Comparison of ENCODE assay signal across 9 cellular contexts in the genomic region with DNA sequence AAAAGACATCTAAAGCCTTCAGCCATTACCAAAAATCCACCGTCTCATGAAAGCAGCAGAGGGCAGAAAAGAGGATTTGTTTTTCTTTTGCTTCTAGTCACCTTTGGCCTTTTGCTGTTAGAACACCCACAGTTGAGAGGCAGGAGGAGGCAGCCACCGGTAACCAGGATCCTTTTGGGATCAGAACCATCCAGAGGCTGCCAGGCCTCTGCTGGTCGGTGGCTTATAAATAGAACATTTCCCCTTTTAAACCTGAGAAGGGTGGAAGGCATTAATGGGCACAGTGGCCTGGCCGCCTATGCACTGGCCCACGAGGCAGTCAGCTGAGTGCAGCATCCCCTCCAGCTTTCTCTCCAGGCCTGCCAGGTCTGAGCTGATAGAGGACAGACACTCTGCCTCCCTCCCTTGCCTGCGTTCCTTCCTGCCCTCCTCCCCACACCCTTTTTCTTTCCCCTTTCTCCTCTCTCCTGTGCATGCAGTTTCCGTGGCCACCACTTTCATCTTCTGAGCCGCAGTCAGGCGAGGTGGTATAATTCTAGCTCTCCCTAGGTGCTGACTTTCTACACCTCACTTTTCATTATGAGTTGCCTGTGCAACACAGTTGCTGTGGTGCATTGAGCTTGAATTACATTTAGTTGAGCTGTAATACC.
DNase-seq lines count a peak whose midpoint lies in the region; ATAC-seq, FAIRE-seq and TF ChIP-seq lines count a peak whose summit lies in the region.
"Had no signal": no experiment of that assay in that cellular context is flagged by ENCODE, and none has a peak within 500 bp of the region (broad histone marks: within the 10 kb centered on the region; RNA-seq: fewer than 3 reads in every experiment).

No MANE protein-coding gene starts in this region.

- H4K8ac ChIP-seq in trophoblast cell (ENCODE audit: low read depth, low read length) = no peak overlapping the region

- no peaks in the 10 kb centered on the region for H3K9me3 Mint-ChIP-seq in CD14-positive monocyte
- H3K9me3 Mint-ChIP-seq in activated T-helper 17 cell treated with anti-CD3 and anti-CD28 coated beads, Interleukin-2, amount 50 U/mL, for 72 hours = no peaks in the 10 kb centered on the region

- H3K27ac Mint-ChIP-seq in CD14-positive monocyte = peak overlapping the region in 5 of 7 donors; percentile 29 to 74 (median 34)
- no peak overlapping the region for H3K27ac Mint-ChIP-seq in activated T-helper 17 cell treated with anti-CD3 and anti-CD28 coated beads, Interleukin-2, amount 50 U/mL, for 72 hours

- H4K12ac ChIP-seq in trophoblast cell (ENCODE audit: low read depth, low read length) = no peak overlapping the region

- H3K4me3 ChIP-seq in trophoblast cell (ENCODE audit: low read depth, low read length) = no peak overlapping the region

- H3K18ac ChIP-seq in trophoblast cell (ENCODE audit: low read length) = no peak overlapping the region

- intact Hi-C loops in CD14-positive monocyte (cut with micrococcal nuclease) = no loop called here

- no peak for FAIRE-seq in H54 (lab: Jason Lieb, UNC)
- FAIRE-seq: colon had no signal

- H3K14ac ChIP-seq in trophoblast cell (ENCODE audit: low read length) = no peak overlapping the region

- no peaks in the 10 kb centered on the region for H3K4me1 ChIP-seq in trophoblast cell (ENCODE audit: control insufficient read depth in 1 of 2, insufficient read depth in 2 of 2, low read length in 2 of 2)

- H3K4me1 Mint-ChIP-seq in CD14-positive monocyte = peaks cover 5% of the 10 kb centered on the region
- peaks cover 19% of the 10 kb centered on the region for H3K4me1 Mint-ChIP-seq in activated T-helper 17 cell treated with anti-CD3 and anti-CD28 coated beads, Interleukin-2, amount 50 U/mL, for 72 hours

- H3K36me3 Mint-ChIP-seq in CD14-positive monocyte = peaks cover 74 to 83% of the 10 kb centered on the region in 2 donors
- no peaks in the 10 kb centered on the region for H3K36me3 Mint-ChIP-seq in activated T-helper 17 cell treated with anti-CD3 and anti-CD28 coated beads, Interleukin-2, amount 50 U/mL, for 72 hours (ENCODE audit: low read depth)

- no peak overlapping the region for H3K4me2 ChIP-seq in trophoblast cell (ENCODE audit: low read length)

- peaks cover 0 to 2% (median 0%) of the 10 kb centered on the region in 3 donors for H3K27me3 Mint-ChIP-seq in CD14-positive monocyte (ENCODE audit: low read depth in 3 of 3)
- no peaks in the 10 kb centered on the region for H3K27me3 Mint-ChIP-seq in activated T-helper 17 cell treated with anti-CD3 and anti-CD28 coated beads, Interleukin-2, amount 50 U/mL, for 72 hours

- no peak overlapping the region for H3K27ac ChIP-seq in trophoblast cell (ENCODE audit: low read depth, low read length)

- no peaks in the 10 kb centered on the region for H3K9me3 ChIP-seq in trophoblast cell (ENCODE audit: insufficient read depth, low read depth, low read length)

- no peaks in the 10 kb centered on the region for H3K27me3 ChIP-seq in trophoblast cell (ENCODE audit: insufficient read depth, low read length)

- H2AK5ac ChIP-seq in trophoblast cell (ENCODE audit: low read length) = no peak overlapping the region

- H3K4ac ChIP-seq in trophoblast cell (ENCODE audit: low read depth, low read length) = no peak overlapping the region

- no peaks in the 10 kb centered on the region for H3K79me1 ChIP-seq in trophoblast cell (ENCODE audit: low read length)

- no peaks in the 10 kb centered on the region for H3K36me3 ChIP-seq in trophoblast cell (ENCODE audit: control insufficient read depth in 1 of 2, insufficient read depth in 2 of 2, low read length in 2 of 2)

- H2AFZ ChIP-seq in trophoblast cell (ENCODE audit: insufficient read depth, low read length, poor library complexity) = no peak overlapping the region

- no peak overlapping the region for H2BK120ac ChIP-seq in trophoblast cell (ENCODE audit: insufficient read depth, low read length, poor library complexity)

- TF ChIP-seq CTCF in CD14-positive monocyte (IDR thresholded peaks at IDR 0.05) = no peak

- no peak overlapping the region for H2BK5ac ChIP-seq in trophoblast cell (ENCODE audit: low read depth, low read length, poor library complexity)

- H3K4me3 Mint-ChIP-seq in CD14-positive monocyte = no peak overlapping the region
- H3K4me3 Mint-ChIP-seq in activated T-helper 17 cell treated with anti-CD3 and anti-CD28 coated beads, Interleukin-2, amount 50 U/mL, for 72 hours = peak overlapping the region; percentile 1

- H3K79me2 ChIP-seq in trophoblast cell (ENCODE audit: control insufficient read depth, insufficient read depth, low read length, poor library complexity) = no peaks in the 10 kb centered on the region

- WGBS in trophoblast cell (ENCODE audit: extremely low coverage, insufficient coverage, insufficient read length) = no CpG with 5 or more reads among the region's 9 CpGs

- H2BK12ac ChIP-seq in trophoblast cell (ENCODE audit: low read length) = no peak overlapping the region

- DNase-seq in CD14-positive monocyte (ENCODE audit: low spot score) (no peak), mucosa of gallbladder (ENCODE audit: low spot score) (peak; percentile 42), trophoblast cell (no peak), DMS153 treated with DMSO at 0.1 percent for 48 hours (lab: John Stamatoyannopoulos, UW; ENCODE audit: unreplicated experiment) (no peak), H54 (ENCODE audit: insufficient read length, low spot score) (no peak)

- ATAC-seq in GM18870 (IDR thresholded peaks at IDR 0.05; ENCODE audit: unreplicated experiment) (peak; percentile 59), HG03025 (IDR thresholded peaks at IDR 0.05; ENCODE audit: low FRiP score, unreplicated experiment) (peak; percentile 42)
- ATAC-seq in activated T-helper 17 cell treated with anti-CD3 and anti-CD28 coated beads, Interleukin-2, amount 50 U/mL, for 72 hours (replicated peaks) = peak; percentile 86

- H3K9ac ChIP-seq in trophoblast cell (ENCODE audit: low read length) = no peak overlapping the region

- TF ChIP-seq POLR2A in H54 (IDR thresholded peaks at IDR 0.05; ENCODE audit: low read depth, low read length) = no peak

- H3K23ac ChIP-seq in trophoblast cell (ENCODE audit: low read length) = no peak overlapping the region

- H4K91ac ChIP-seq in trophoblast cell (ENCODE audit: low read depth, low read length) = no peak overlapping the region
